In genomic region chr1:21266119-21266774, GRCh38 we compare ENCODE assay signal across 21 cellular contexts. TPM values are rescaled to one million over a fixed set of nuclear protein-coding genes. Genes with fewer than 3 reads are reported as not detected.
DNase-seq lines count a peak whose midpoint lies in the region; ATAC-seq and TF ChIP-seq lines count a peak whose summit lies in the region.
"Had no signal": no experiment of that assay in that cellular context is flagged by ENCODE, and none has a peak within 500 bp of the region (broad histone marks: within the 10 kb centered on the region; RNA-seq: fewer than 3 reads in every experiment).

No MANE protein-coding gene starts in this region.

- H3K18ac ChIP-seq in neuronal stem cell (ENCODE audit: low read length), result no peak overlapping the region

- H3K79me2 ChIP-seq in PC-9 (ENCODE audit: low read depth), result no peaks in the 10 kb centered on the region

- no peak for TF ChIP-seq POLR2A in body of pancreas (IDR thresholded peaks at IDR 0.05)

- H3K36me3 ChIP-seq in body of pancreas (replicated peaks in 1 of 2; ENCODE audit: insufficient read depth in 1 of 2, low read depth in 2 of 2), result no peaks in the 10 kb centered on the region
- H3K36me3 ChIP-seq in neuronal stem cell (replicated peaks in 1 of 2; ENCODE audit: control insufficient read depth in 2 of 2, insufficient read depth in 2 of 2, low read length in 2 of 2), result peaks cover 4 to 39% of the 10 kb centered on the region in 2 donors
- no peaks in the 10 kb centered on the region for H3K36me3 ChIP-seq in PC-9 (ENCODE audit: low read depth)

- H3K27ac ChIP-seq in body of pancreas (peak overlapping the region; percentile 28 to 56 (median 33)), neuronal stem cell (replicated peaks; ENCODE audit: low read length) (no peak overlapping the region), PC-9 (no peak overlapping the region)
- H3K27ac ChIP-seq: C4-2B had no signal

- CTCF ChIA-PET in PC-9 (lab: Charles Lee), result no interaction called here

- POLR2A ChIA-PET in PC-9 (lab: Charles Lee; ENCODE audit: unreplicated experiment), result no interaction called here

- intact Hi-C loops in left cardiac atrium (cut with DNase I) (no loop called here), Right ventricle myocardium superior (cut with DNase I) (no loop called here), body of pancreas (cut with DNase I) (no loop called here), PC-9 (cut with micrococcal nuclease; ENCODE audit: unreplicated experiment) (loop anchor here (10.0 kb wide), 1 partner anchor 1149 kb away; no protein-coding TSS in a partner anchor)

- H2BK5ac ChIP-seq in neuronal stem cell (ENCODE audit: low read length), result no peak overlapping the region

- no peak overlapping the region for H2BK12ac ChIP-seq in neuronal stem cell (ENCODE audit: low read length)

- H2AFZ ChIP-seq in neuronal stem cell (ENCODE audit: low read length), result no peak overlapping the region
- no peak overlapping the region for H2AFZ ChIP-seq in PC-9

- no peak overlapping the region for H3K9ac ChIP-seq in neuronal stem cell (ENCODE audit: low read depth, low read length, poor library complexity)

- no peaks in the 10 kb centered on the region; the same call in 1 of the 2 replicates for H3F3A ChIP-seq in PC-9 (ENCODE audit: insufficient read depth, low read depth)

- no peak overlapping the region for H3K4ac ChIP-seq in neuronal stem cell (ENCODE audit: low read length)

- no TSS peak for BruUV-seq in PC-9 (replicated peaks; lab: Mats Ljungman, UMichigan)

- no peak overlapping the region for H2BK120ac ChIP-seq in neuronal stem cell (ENCODE audit: low read depth, low read length)

- ATAC-seq in left cardiac atrium (no peak), Right ventricle myocardium superior (ENCODE audit: poor library complexity) (no peak), body of pancreas (no peak), HG02870 (IDR thresholded peaks at IDR 0.05; ENCODE audit: unreplicated experiment) (no peak)
- ATAC-seq: mucosa of descending colon had no signal

- no peak overlapping the region for H4K8ac ChIP-seq in neuronal stem cell (ENCODE audit: low read depth, low read length)

- H3K4me2 ChIP-seq in neuronal stem cell (ENCODE audit: insufficient read depth, low read length, poor library complexity, severe bottlenecking) (no peak overlapping the region), PC-9 (no peak overlapping the region)

- H3K9me3 ChIP-seq in body of pancreas (no peaks in the 10 kb centered on the region), neuronal stem cell (replicated peaks in 1 of 2; ENCODE audit: control insufficient read depth in 2 of 2, insufficient read depth in 1 of 2, low read depth in 1 of 2, low read length in 2 of 2) (no peaks in the 10 kb centered on the region), PC-9 (ENCODE audit: insufficient read depth, low read depth) (no peaks in the 10 kb centered on the region)
- H3K9me3 ChIP-seq: esophagus muscularis mucosa, mucosa of descending colon had no signal

- 63 to 69% methylated on average over 6 to 12 of the region's 12 CpGs for WGBS in body of pancreas, 2 donors
- WGBS in neuronal stem cell (ENCODE audit: extremely low coverage in 2 of 2, insufficient read length in 2 of 2, insufficient replicate concordance in 1 of 2), 2 donors, result no CpG with 5 or more reads among the region's 12 CpGs

- in situ Hi-C loops in G401 (cut with HindIII; ENCODE audit: low sequenced_read_pairs), result no loop called here

- H3K9me2 ChIP-seq in PC-9 (ENCODE audit: insufficient read depth), result no peaks in the 10 kb centered on the region

- DNase-seq in left cardiac atrium (peak; percentile 72), Right ventricle myocardium superior (no peak), body of pancreas (no peak), neuronal stem cell (ENCODE audit: low spot score) (no peak), G401 (ENCODE audit: low spot score) (no peak), NCI-H2029 (lab: John Stamatoyannopoulos, UW) (no peak), PC-9 (no peak)
- DNase-seq: ACHN; activated CD4-positive, alpha-beta T cell treated with anti-CD3 and anti-CD28 coated beads, Interleukin-2, amount 10 ng/mL, durations not matched to agents 7 days and 5 days; activated CD8-positive, alpha-beta memory T cell treated with anti-CD3 and anti-CD28 coated beads, Interleukin-2, amount 50 U/mL, for 4 hours; activated gamma-delta T cell; amniotic stem cell; effector CD4-positive, alpha-beta T cell; NCI-H1436 treated with DMSO at 0.1 percent for 48 hours; NCI-H2171; NCI-H526; SHP77 treated with DMSO at 0.1 percent for 48 hours had no signal

- H3K79me1 ChIP-seq in neuronal stem cell (ENCODE audit: low read depth, low read length), result no peaks in the 10 kb centered on the region

- no peak overlapping the region for H4K91ac ChIP-seq in neuronal stem cell (ENCODE audit: low read depth, low read length, poor library complexity)

- no peak overlapping the region for H3K14ac ChIP-seq in neuronal stem cell (ENCODE audit: low read length)

- H4K20me1 ChIP-seq in PC-9 (ENCODE audit: insufficient read depth), result no peaks in the 10 kb centered on the region

- TF ChIP-seq CTCF in body of pancreas (IDR thresholded peaks at IDR 0.05) (no peak), PC-9 (conservative IDR thresholded peaks at IDR 0.05) (no peak)

- H3K23ac ChIP-seq in neuronal stem cell (ENCODE audit: low read depth, low read length, poor library complexity), result peak overlapping the region; percentile 0

- no peaks in the 10 kb centered on the region for H3K27me3 ChIP-seq in body of pancreas
- H3K27me3 ChIP-seq in neuronal stem cell (ENCODE audit: control insufficient read depth in 3 of 3, insufficient read depth in 3 of 3, low read depth in 1 of 3, low read length in 3 of 3), result no peaks in the 10 kb centered on the region
- H3K27me3 ChIP-seq in PC-9 (ENCODE audit: insufficient read depth, low read depth), result no peaks in the 10 kb centered on the region
- H3K27me3 ChIP-seq: esophagus muscularis mucosa had no signal

- H3K4me3 ChIP-seq in body of pancreas (no peak overlapping the region), neuronal stem cell (ENCODE audit: low read length in 2 of 2) (no peak overlapping the region), PC-9 (no peak overlapping the region)
- H3K4me3 ChIP-seq: esophagus muscularis mucosa, mucosa of descending colon had no signal

- H3K4me1 ChIP-seq in body of pancreas, result peaks cover 88% of the 10 kb centered on the region
- peaks cover 17 to 21% of the 10 kb centered on the region in 2 donors for H3K4me1 ChIP-seq in neuronal stem cell (ENCODE audit: control insufficient read depth in 2 of 2, insufficient read depth in 1 of 2, low read depth in 1 of 2, low read length in 2 of 2)
- peaks cover 19% of the 10 kb centered on the region for H3K4me1 ChIP-seq in PC-9 (replicated peaks; ENCODE audit: insufficient read depth)

- H2AK5ac ChIP-seq in neuronal stem cell (ENCODE audit: low read depth, low read length), result no peak overlapping the region

- no peak overlapping the region for H2BK15ac ChIP-seq in neuronal stem cell (ENCODE audit: low read length)

RNA-seq across cellular contexts. Expression of gene ECE1, which starts 24.0 kb away (rescaled TPM):
- total RNA-seq in left cardiac atrium (100 to 1,000 TPM in 1 of 2 donors, 10 to 100 TPM in 1; 66.2 to 138 TPM), Right ventricle myocardium superior (45.3 TPM), body of pancreas (10 to 100 TPM; 79.1 to 83.3 TPM), PC-9 (2021) (80.8 and 82.1 TPM in 2 replicates)
- 10.7 TPM for polyA plus RNA-seq in neuronal stem cell (2013, experiment 1 of 2)
- 10.7 TPM for polyA plus RNA-seq in neuronal stem cell (2013, experiment 2 of 2)
- 19.3 and 50.4 TPM in 2 replicates for total RNA-seq in G401 (2014; rRNA removed; shearing (Covaris generic))

Comparison
In these comparisons a context has a peak if more than half of its experiments do, and no peak if none do; other contexts are left out.
1. H3K27ac ChIP-seq: peak in body of pancreas (4 of 4); none in neuronal stem cell (single experiment) and PC-9 (single experiment).